Comparison of ENCODE assay signal across 23 cellular contexts in the genomic region with DNA sequence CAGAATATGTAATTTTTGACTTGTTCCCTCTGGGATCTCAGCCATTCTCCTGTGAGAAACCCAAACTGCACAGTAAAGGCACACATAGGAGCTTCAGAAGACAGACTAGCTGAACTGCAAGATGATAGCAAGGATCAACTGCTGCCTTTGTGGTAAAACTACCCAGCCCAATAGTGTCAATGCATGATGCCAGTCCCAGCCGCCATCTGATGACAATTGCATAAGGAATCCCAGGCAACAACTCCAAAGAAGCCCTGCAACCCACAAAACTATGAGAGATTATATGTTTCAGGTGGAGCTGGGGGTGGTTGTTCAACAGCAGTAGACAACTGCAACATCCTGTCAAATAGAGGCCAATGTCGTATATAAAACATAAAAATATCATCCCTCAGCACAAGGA.
"Had no signal": no experiment of that assay in that cellular context is flagged by ENCODE, and none has a peak within 500 bp of the region (broad histone marks: within the 10 kb centered on the region; RNA-seq: fewer than 3 reads in every experiment).

No MANE protein-coding gene starts in this region.

- H3K79me2 ChIP-seq: hepatocyte had no signal

- H3K4me3 ChIP-seq: hepatocyte, left ventricle myocardium inferior, lung, pancreas, prostate gland, spleen, tibial nerve, vagina had no signal

- H2AFZ ChIP-seq: hepatocyte had no signal

- ATAC-seq: naive thymus-derived CD8-positive, alpha-beta T cell; pancreas; right cardiac atrium; sciatic nerve; stimulated activated memory B cell treated with anti-CD40 and anti-IgM and Interleukin-4, amounts not matched to agents 10 μg/mL and 1 μg/mL and 100 μg/mL, for 72 hours; stimulated activated naive CD8-positive, alpha-beta T cell treated with anti-CD3 and anti-CD28 coated beads, Interleukin-15, amount 100 ng/mL, for 72 hours had no signal

- DNase-seq: islet precursor cell; left ventricle myocardium inferior; mesendoderm; naive thymus-derived CD8-positive, alpha-beta T cell; nucleus accumbens; pancreas; posterior cingulate gyrus; retina; right cardiac atrium; small intestine; spleen; stimulated activated CD4-positive, alpha-beta T cell treated with anti-CD3 and anti-CD28 coated beads, Interleukin-4, amount 100 ng/mL, for 4 hours; stimulated activated CD8-positive, alpha-beta memory T cell treated with anti-CD3 and anti-CD28 coated beads, Interleukin-4, amount 100 ng/mL, for 48 hours; stimulated activated naive CD4-positive, alpha-beta T cell treated with Interleukin-2 at 50 U/mL for 16 hours; stimulated activated naive CD8-positive, alpha-beta T cell treated with anti-CD3 and anti-CD28 coated beads, Interleukin-15, amount 100 ng/mL, for 72 hours; substantia nigra had no signal

- FAIRE-seq: pancreas, small intestine had no signal

- H3K27ac ChIP-seq: hepatocyte, left ventricle myocardium inferior, pancreas, prostate gland, spleen, tibial nerve, vagina had no signal

- H3K36me3 ChIP-seq: left ventricle myocardium inferior, pancreas, prostate gland, spleen, tibial nerve, vagina had no signal

- H3K27me3 ChIP-seq: hepatocyte, pancreas, spleen, tibial nerve, vagina had no signal

- H3K4me1 ChIP-seq: left ventricle myocardium inferior, pancreas, prostate gland, spleen, tibial nerve, vagina had no signal

- H3K4me2 ChIP-seq: hepatocyte had no signal

- H3K9me3 ChIP-seq: left ventricle myocardium inferior, pancreas, prostate gland, spleen, tibial nerve, vagina had no signal
